ENCODE assay signal across 10 cellular contexts in the genomic region with DNA sequence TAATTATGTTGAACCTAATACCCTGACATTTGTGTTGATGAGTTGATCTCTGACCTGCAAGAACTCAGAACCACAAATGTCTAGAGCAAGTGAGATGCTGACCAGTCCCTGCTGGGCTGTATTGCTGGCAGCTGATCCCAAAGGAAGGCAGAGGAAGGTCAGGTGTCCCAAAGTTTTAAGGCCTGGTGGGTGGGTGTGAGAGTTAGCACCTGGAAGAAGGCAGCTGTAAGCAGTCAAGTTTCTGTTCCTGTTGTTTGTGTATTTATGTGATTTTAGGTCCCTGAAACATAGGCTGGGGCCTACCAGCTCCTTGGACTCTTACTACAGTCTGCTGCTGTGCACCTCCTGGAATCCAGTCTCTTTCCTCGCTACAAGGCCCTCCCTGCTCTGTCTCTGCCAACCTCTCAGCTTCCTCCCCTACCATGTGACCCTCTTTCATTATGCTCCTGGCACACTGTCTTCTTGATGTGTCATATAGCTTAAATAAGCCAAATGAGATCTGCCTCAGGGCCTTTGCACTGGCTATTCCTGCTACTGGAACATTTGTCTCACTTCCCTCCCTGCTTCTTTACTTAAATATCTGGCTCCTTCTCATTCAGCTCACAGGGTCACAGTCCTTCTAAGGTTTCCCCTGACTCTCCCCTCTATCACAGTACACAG. TPM values are rescaled to one million over a fixed set of nuclear protein-coding genes. Genes with fewer than 3 reads are reported as not detected.
DNase-seq lines count a peak whose midpoint lies in the region; ATAC-seq, FAIRE-seq and TF ChIP-seq lines count a peak whose summit lies in the region.
"Had no signal": no experiment of that assay in that cellular context is flagged by ENCODE, and none has a peak within 500 bp of the region (broad histone marks: within the 10 kb centered on the region; RNA-seq: fewer than 3 reads in every experiment).

No MANE protein-coding gene starts in this region.

- ATAC-seq in GM19455 (IDR thresholded peaks at IDR 0.05; ENCODE audit: unreplicated experiment) (peak; percentile 30), HG03066 (IDR thresholded peaks at IDR 0.05; ENCODE audit: low read depth, unreplicated experiment) (peak; percentile 53), K562 (no peak), T-cell (replicated peaks in 1 of 4) (no peak)

- in situ Hi-C loops in K562 (cut with MboI) = no loop called here

- peak; percentile 5 for DNase-seq in CD1c-positive myeloid dendritic cell (ENCODE audit: extremely low spot score)
- no peak for DNase-seq in K562 (ENCODE audit: extremely low read depth in 1 of 4, low spot score in 3 of 4)
- DNase-seq in head of caudate nucleus = no peak
- DNase-seq in mucosa of gallbladder (ENCODE audit: low spot score) = no peak
- DNase-seq in T-cell = no peak
- DNase-seq in SKM-1 (lab: John Stamatoyannopoulos, UW; ENCODE audit: unreplicated experiment) = no peak

- H3K4me1 ChIP-seq in K562 (replicated peaks in 1 of 2; ENCODE audit: control insufficient read depth in 2 of 2, insufficient read depth in 2 of 2, low read length in 2 of 2) = no peaks in the 10 kb centered on the region

- no peak for TF ChIP-seq EP300 in K562 (IDR thresholded peaks at IDR 0.05; ENCODE audit: low read length)

- FAIRE-seq in K562 (lab: Jason Lieb, UNC) = no peak

- no peaks in the 10 kb centered on the region for H3K79me2 ChIP-seq in K562 (ENCODE audit: control insufficient read depth, insufficient read depth, low read length)

- no peak overlapping the region for H3K4me2 ChIP-seq in K562 (ENCODE audit: insufficient read depth, low read length)

- no peak overlapping the region for H3K9ac ChIP-seq in K562 (ENCODE audit: insufficient read depth in 1 of 2, low read depth in 2 of 2, low read length in 2 of 2)

- H3K4me3 ChIP-seq in K562 = no peak overlapping the region
- H3K4me3 ChIP-seq: thoracic aorta had no signal

- 0% methylated on average over 1 of the region's 1 CpG for WGBS in K562 (ENCODE audit: insufficient coverage, low coverage, missing lambda C conversion rate)

- no peak overlapping the region for H2AFZ ChIP-seq in K562 (ENCODE audit: low read depth, low read length)

- TF ChIP-seq POLR2A in K562 (conservative IDR thresholded peaks at IDR 0.05) = no peak

- TF ChIP-seq CTCF in K562 (IDR thresholded peaks at IDR 0.05 in 2 of 3, conservative IDR thresholded peaks at IDR 0.05 in 1 of 3; ENCODE audit: insufficient read depth in 2 of 3, low read depth in 1 of 3, low read length in 3 of 3) = no peak

- H3K9me1 ChIP-seq in K562 (ENCODE audit: control insufficient read depth, insufficient read depth, low read length) = no peaks in the 10 kb centered on the region

- POLR2A ChIA-PET in K562 (lab: Yijun Ruan, JAX) (no interaction called here), T-cell (lab: Charles Lee) (interaction anchor here (0.5 to 0.6 kb wide), 2 partner anchors 65 to 469 kb away, joined by 3 to 7 read pairs; no protein-coding TSS in a partner anchor)

- intact Hi-C loops in K562 (cut with micrococcal nuclease) (loop anchor here (10.0 kb wide), 1 partner anchor 55 kb away; no protein-coding TSS in a partner anchor), head of caudate nucleus (cut with DNase I) (no loop called here)

- no peaks in the 10 kb centered on the region for H3K4me1 Mint-ChIP-seq in T-cell
- H3K4me1 Mint-ChIP-seq: central memory CD8-positive, alpha-beta T cell had no signal

- no peak overlapping the region for H3K27ac Mint-ChIP-seq in T-cell

- TF ChIP-seq RAD21 in K562 (CRISPR knock-in tag; conservative IDR thresholded peaks at IDR 0.05 in 1 of 2, IDR thresholded peaks at IDR 0.05 in 1 of 2) = no peak

- no peaks in the 10 kb centered on the region for H3K36me3 ChIP-seq in K562 (ENCODE audit: control insufficient read depth, insufficient read depth, low read length)
- H3K36me3 ChIP-seq: thoracic aorta had no signal

- H3K27ac ChIP-seq in K562 (ENCODE audit: extremely low read depth, low read depth, low read length) = no peak overlapping the region
- H3K27ac ChIP-seq: thoracic aorta had no signal

- H3K36me3 Mint-ChIP-seq in T-cell = no peaks in the 10 kb centered on the region

- CTCF ChIA-PET in K562 (lab: Yijun Ruan, JAX; ENCODE audit: low intra/inter-chr PET ratio) = no interaction called here
- CTCF ChIA-PET in T-cell (lab: Charles Lee) = interaction anchor here in 1 of 2 donors (0.7 to 0.8 kb wide), 2 partner anchors 20 to 51 kb away, joined by 3 read pairs; no protein-coding TSS in a partner anchor

- H3K27me3 ChIP-seq in K562 (ENCODE audit: control insufficient read depth in 2 of 2, insufficient read depth in 2 of 2, low read length in 2 of 2) = no peaks in the 10 kb centered on the region; a peak in 1 of 5 replicates

- H3K27me3 Mint-ChIP-seq in T-cell = no peaks in the 10 kb centered on the region
- H3K27me3 Mint-ChIP-seq: central memory CD8-positive, alpha-beta T cell had no signal

- H3K9me3 Mint-ChIP-seq in T-cell = no peaks in the 10 kb centered on the region
- H3K9me3 Mint-ChIP-seq: central memory CD8-positive, alpha-beta T cell had no signal

- no peaks in the 10 kb centered on the region for H3K9me3 ChIP-seq in K562 (replicated peaks; ENCODE audit: control insufficient read depth, insufficient read depth, low read depth, low read length)
- H3K9me3 ChIP-seq: thoracic aorta had no signal

- H4K20me1 ChIP-seq in K562 (replicated peaks; ENCODE audit: control insufficient read depth, insufficient read depth, low read length) = no peaks in the 10 kb centered on the region

- no TSS peak for BruUV-seq in K562 (replicated peaks; lab: Mats Ljungman, UMichigan)

- H3K4me3 Mint-ChIP-seq in T-cell = no peak overlapping the region
- H3K4me3 Mint-ChIP-seq: central memory CD8-positive, alpha-beta T cell had no signal

TF ChIP-seq in K562, 482 proteins besides CTCF, POLR2A, EP300 and RAD21:
- TF ChIP-seq, protein P1, sequence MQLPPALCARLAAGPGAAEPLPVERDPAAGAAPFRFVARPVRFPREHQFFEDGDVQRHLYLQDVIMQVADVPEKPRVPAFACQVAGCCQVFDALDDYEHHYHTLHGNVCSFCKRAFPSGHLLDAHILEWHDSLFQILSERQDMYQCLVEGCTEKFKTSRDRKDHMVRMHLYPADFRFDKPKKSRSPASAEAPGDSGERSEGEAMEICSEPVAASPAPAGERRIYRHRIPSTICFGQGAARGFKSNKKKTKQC (CRISPR knock-in tag; IDR thresholded peaks at IDR 0.05) = no peak
- TF ChIP-seq EP400 (IDR thresholded peaks at IDR 0.05) = no peak
- TF ChIP-seq ZNF140 (CRISPR knock-in tag; IDR thresholded peaks at IDR 0.05) = no peak
- TF ChIP-seq RBM25 (IDR thresholded peaks at IDR 0.05; ENCODE audit: low read depth, low read length, severe bottlenecking) = peak; percentile 57
- no peak for TF ChIP-seq JUNB (CRISPR knock-in tag; conservative IDR thresholded peaks at IDR 0.05)
TF ChIP-seq in K562: peak in this region for 1.

RNA-seq across cellular contexts. Expression of gene ATOSA, which starts 31.0 kb away (rescaled TPM):
- 7.7 and 29.7 TPM in 2 replicates for total RNA-seq in K562 (2011; cell fraction: chromatin; rRNA removed; ENCODE audit: low replicate concordance)
- total RNA-seq in K562 (2011; cell fraction: nucleolus; rRNA removed) = 3.7 and 5.1 TPM in 2 replicates
- total RNA-seq in K562 (2011; cell fraction: nucleoplasm; rRNA removed) = 17.5 and 28.7 TPM in 2 replicates
- total RNA-seq in K562 (2014; rRNA removed) = 3.9 and 5.2 TPM in 2 replicates
- total RNA-seq in K562 (2014; rRNA removed; fragmentation: Illumina TruSeq; extraction: Trizol) = 3.7 and 3.8 TPM in 2 replicates
- total RNA-seq in K562 (2015; rRNA removed; fragmentation: Illumina TruSeq; extraction: Trizol) = 3.2 and 3.9 TPM in 2 replicates
- total RNA-seq in K562 (2021) = 3.9 and 6.1 TPM in 2 replicates
- polyA plus RNA-seq in K562 (2011; rRNA removed) = 5.2 and 5.9 TPM in 2 replicates
- 1.1 and 3.0 TPM in 2 replicates for polyA plus RNA-seq in K562 (2011; cell fraction: cytosol; rRNA removed)
- polyA plus RNA-seq in K562 (2011; cell fraction: nucleus; rRNA removed) = 8.6 and 12.3 TPM in 2 replicates
- 4.5 and 9.3 TPM in 2 replicates for polyA plus RNA-seq in K562 (2012)
- polyA plus RNA-seq in K562 (2014; fragmentation: Illumina TruSeq; extraction: Trizol) = 4.2 and 5.8 TPM in 2 replicates
- 1 to 10 TPM; 2.0 to 2.1 TPM for polyA plus RNA-seq in K562 (2014; fragmentation: Nextera tagmentation; extraction: Ambion mirVana)
- polyA plus RNA-seq in K562 (2014; rRNA removed) = 3.0 and 3.6 TPM in 2 replicates
- 10.3 and 10.8 TPM in 2 replicates for polyA minus RNA-seq in K562 (2011; rRNA and poly(A)+ RNA removed)
- 3.7 and 6.5 TPM in 2 replicates for polyA minus RNA-seq in K562 (2011; cell fraction: cytosol; rRNA and poly(A)+ RNA removed)
- polyA minus RNA-seq in K562 (2011; cell fraction: nucleus; rRNA and poly(A)+ RNA removed) = 8.2 and 12.2 TPM in 2 replicates
- 40.4 TPM for total RNA-seq in mucosa of gallbladder
- 100 to 1,000 TPM in 2 of 5 donors, 10 to 100 TPM in 3; 88.2 to 121 (median 96.1) TPM for total RNA-seq in T-cell

Comparison
In these comparisons a context has a peak if more than half of its experiments do, and no peak if none do; other contexts are left out.
1. ATAC-seq: peak in GM19455 (single experiment) and HG03066 (single experiment); none in K562 (single experiment) and T-cell (0 of 4).